In the genomic region with DNA sequence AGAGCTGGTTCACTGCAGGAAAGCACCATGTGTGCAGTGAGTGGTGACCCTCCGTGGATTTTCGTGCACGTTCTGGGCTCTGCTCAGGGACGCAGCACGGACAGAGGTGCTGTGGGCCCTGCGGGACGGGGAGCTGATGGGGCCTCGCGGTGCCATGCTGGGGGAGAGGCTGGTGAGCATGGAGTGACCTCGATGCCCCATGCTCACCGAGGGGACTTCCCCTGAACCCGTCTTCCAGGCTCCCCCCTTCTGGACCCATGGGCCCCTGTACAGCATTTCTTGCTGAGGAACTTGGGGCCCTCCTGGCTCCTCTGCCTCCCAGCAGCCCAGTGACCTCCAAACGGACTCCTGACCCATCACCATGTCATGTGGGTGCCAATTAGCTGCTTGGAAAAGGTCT, we compare ENCODE assay signal across 29 cellular contexts.
DNase-seq lines count a peak whose midpoint lies in the region; ATAC-seq, FAIRE-seq and TF ChIP-seq lines count a peak whose summit lies in the region.
"Had no signal": no experiment of that assay in that cellular context is flagged by ENCODE, and none has a peak within 500 bp of the region (broad histone marks: within the 10 kb centered on the region; RNA-seq: fewer than 3 reads in every experiment).

No MANE protein-coding gene starts in this region.

- no peak overlapping the region for H2AFZ ChIP-seq in neural progenitor cell (replicated peaks)

- intact Hi-C loops in sigmoid colon (cut with DNase I): no loop called here

- H3K27me3 ChIP-seq in neural progenitor cell (peaks cover 100% of the 10 kb centered on the region), sigmoid colon (peaks cover 0 to 27% (median 2%) of the 10 kb centered on the region in 3 donors)
- H3K27me3 ChIP-seq: BE2C, BLaER1 had no signal

- no peak overlapping the region for H3K9ac ChIP-seq in neural progenitor cell
- H3K9ac ChIP-seq: BLaER1 had no signal

- H3K4me1 ChIP-seq in neural progenitor cell (peaks cover 5% of the 10 kb centered on the region), sigmoid colon (no peaks in the 10 kb centered on the region)
- H3K4me1 ChIP-seq: BE2C had no signal

- H3K9me3 Mint-ChIP-seq in chondrocyte (ENCODE audit: low read depth) (no peaks in the 10 kb centered on the region), glutamatergic neuron (ENCODE audit: unreplicated experiment) (peaks cover 15% of the 10 kb centered on the region), neural progenitor cell (no peaks in the 10 kb centered on the region)

- H3K4me3 ChIP-seq in neural progenitor cell: no peak overlapping the region
- no peak overlapping the region for H3K4me3 ChIP-seq in sigmoid colon
- H3K4me3 ChIP-seq: BLaER1, GM12878 had no signal

- H3K27ac ChIP-seq in neural progenitor cell (no peak overlapping the region), sigmoid colon (no peak overlapping the region)
- H3K27ac ChIP-seq: BLaER1 had no signal

- no peaks in the 10 kb centered on the region for H3K4me1 Mint-ChIP-seq in chondrocyte (ENCODE audit: low read depth)
- H3K4me1 Mint-ChIP-seq in glutamatergic neuron (ENCODE audit: low read depth, unreplicated experiment): no peaks in the 10 kb centered on the region
- peaks cover 19% of the 10 kb centered on the region for H3K4me1 Mint-ChIP-seq in neural progenitor cell

- DNase-seq in chondrocyte (ENCODE audit: low spot score): peak; percentile 51
- DNase-seq in glutamatergic neuron: peak; percentile 8
- no peak for DNase-seq in neural progenitor cell (ENCODE audit: low spot score)
- DNase-seq in sigmoid colon: peak; percentile 50
- no peak for DNase-seq in NAMALWA (ENCODE audit: low spot score)
- DNase-seq in H54 (ENCODE audit: insufficient read length, low spot score): no peak
- DNase-seq in dedifferentiated amniotic fluid mesenchymal stem cell (ENCODE audit: extremely low spot score): no peak
- DNase-seq: 8988T; ACHN; BE2C; C1 segment of cervical spinal cord; CD4-positive, alpha-beta memory T cell; CD4-positive, CD25-positive, alpha-beta regulatory T cell; CD8-positive, alpha-beta memory T cell; COR-L47; DMS 273 treated with DMSO at 0.1 percent for 48 hours; DMS153; DMS53; DMS79; DND-41; EL; GDM1 had no signal

- no peaks in the 10 kb centered on the region for H3K79me2 ChIP-seq in neural progenitor cell (ENCODE audit: low read depth)

- TF ChIP-seq CTCF in chondrocyte (IDR thresholded peaks at IDR 0.05) (no peak), glutamatergic neuron (IDR thresholded peaks at IDR 0.05; ENCODE audit: partially characterized antibody, unreplicated experiment) (no peak), neural progenitor cell (IDR thresholded peaks at IDR 0.05) (no peak), sigmoid colon (IDR thresholded peaks at IDR 0.05) (no peak)

- H3K36me3 ChIP-seq in neural progenitor cell (no peaks in the 10 kb centered on the region), sigmoid colon (no peaks in the 10 kb centered on the region)
- H3K36me3 ChIP-seq: BE2C had no signal

- H3K4me2 ChIP-seq in neural progenitor cell: no peak overlapping the region
- H3K4me2 ChIP-seq: BLaER1 had no signal

- no peak for TF ChIP-seq POLR2A in sigmoid colon (IDR thresholded peaks at IDR 0.05)
- no peak for TF ChIP-seq POLR2A in H54 (IDR thresholded peaks at IDR 0.05; ENCODE audit: low read depth, low read length)

- H3K27me3 Mint-ChIP-seq in chondrocyte (ENCODE audit: low read depth) (peaks cover 9% of the 10 kb centered on the region), glutamatergic neuron (ENCODE audit: unreplicated experiment) (peaks cover 16% of the 10 kb centered on the region), neural progenitor cell (ENCODE audit: insufficient read depth, low read depth) (peaks cover 8% of the 10 kb centered on the region)

- H3K4me3 Mint-ChIP-seq in chondrocyte (ENCODE audit: unreplicated experiment) (no peak overlapping the region), glutamatergic neuron (ENCODE audit: unreplicated experiment) (no peak overlapping the region), neural progenitor cell (no peak overlapping the region)
- H3K4me3 Mint-ChIP-seq: CD4-positive, alpha-beta memory T cell; CD4-positive, CD25-positive, alpha-beta regulatory T cell; CD8-positive, alpha-beta memory T cell had no signal

- no peaks in the 10 kb centered on the region for H3K36me3 Mint-ChIP-seq in chondrocyte (ENCODE audit: low read depth)
- peaks cover 19% of the 10 kb centered on the region for H3K36me3 Mint-ChIP-seq in glutamatergic neuron (ENCODE audit: unreplicated experiment)
- peaks cover 62% of the 10 kb centered on the region for H3K36me3 Mint-ChIP-seq in neural progenitor cell
- H3K36me3 Mint-ChIP-seq: CD4-positive, alpha-beta memory T cell; CD8-positive, alpha-beta memory T cell had no signal

- WGBS in sigmoid colon, 2 donors: 88 to 92% methylated on average over 13 of the region's 13 CpGs

- H3K27ac Mint-ChIP-seq in chondrocyte (ENCODE audit: unreplicated experiment) (no peak overlapping the region), glutamatergic neuron (ENCODE audit: unreplicated experiment) (no peak overlapping the region), neural progenitor cell (peak overlapping the region; percentile 74)
- H3K27ac Mint-ChIP-seq: CD4-positive, alpha-beta memory T cell; CD4-positive, CD25-positive, alpha-beta regulatory T cell had no signal

- no peak for FAIRE-seq in H54 (lab: Jason Lieb, UNC)
- FAIRE-seq: A204.1, GM12878, GM12892, GM18507, GM19239 had no signal

- no peak for ATAC-seq in GM18907 (IDR thresholded peaks at IDR 0.05; ENCODE audit: unreplicated experiment)
- ATAC-seq: GM12878 had no signal

- no peak for TF ChIP-seq EP300 in sigmoid colon (IDR thresholded peaks at IDR 0.05)

- H4K20me1 ChIP-seq in neural progenitor cell (ENCODE audit: low read depth): no peaks in the 10 kb centered on the region
- H4K20me1 ChIP-seq: BLaER1 had no signal

- H3K9me3 ChIP-seq in neural progenitor cell (ENCODE audit: low read depth): no peaks in the 10 kb centered on the region
- no peaks in the 10 kb centered on the region for H3K9me3 ChIP-seq in sigmoid colon
- H3K9me3 ChIP-seq: BE2C, BLaER1 had no signal

- no peaks in the 10 kb centered on the region for H3F3A ChIP-seq in neural progenitor cell (ENCODE audit: low read depth)

Comparison
In these comparisons a context has a peak if more than half of its experiments do, and no peak if none do; other contexts are left out.
1. DNase-seq: peak in chondrocyte (single experiment), glutamatergic neuron (single experiment) and sigmoid colon (single experiment); none in neural progenitor cell (single experiment), NAMALWA (single experiment), H54 (single experiment) and dedifferentiated amniotic fluid mesenchymal stem cell (single experiment).